Comparison of ENCODE assay signal across 15 cellular contexts in genomic region chr5:93055971-93056370, GRCh38.
A peak's percentile ranks its signal among the peaks of the same experiment; 100 is the strongest.
DNase-seq lines count a peak whose midpoint lies in the region; ATAC-seq and TF ChIP-seq lines count a peak whose summit lies in the region.
"Had no signal": no experiment of that assay in that cellular context is flagged by ENCODE, and none has a peak within 500 bp of the region (broad histone marks: within the 10 kb centered on the region; RNA-seq: fewer than 3 reads in every experiment).

No MANE protein-coding gene starts in this region.

- H3K27ac ChIP-seq in IMR-90 (ENCODE audit: insufficient read depth, low read length), result no peak overlapping the region
- H3K27ac ChIP-seq in Panc1 (ENCODE audit: low read length), result peak overlapping the region; percentile 59; the same call in 1 of the 2 replicates
- no peak overlapping the region for H3K27ac ChIP-seq in epithelial cell of prostate

- WGBS in IMR-90 (ENCODE audit: extremely low coverage in 2 of 2, insufficient read length in 1 of 2), 2 experiments, result no CpG with 5 or more reads among the region's 3 CpGs

- no peaks in the 10 kb centered on the region for H3K9me3 ChIP-seq in IMR-90 (ENCODE audit: control insufficient read depth, insufficient read depth, low read length)
- H3K9me3 ChIP-seq in Panc1 (ENCODE audit: control insufficient read depth, insufficient read depth, low read depth, low read length), result peaks cover 7% of the 10 kb centered on the region; the same call in 1 of the 2 replicates
- H3K9me3 ChIP-seq: BE2C had no signal

- H3K9me1 ChIP-seq in IMR-90 (ENCODE audit: insufficient read depth, low read length), result no peaks in the 10 kb centered on the region

- H3K23ac ChIP-seq in IMR-90 (ENCODE audit: low read depth, low read length), result no peak overlapping the region

- no peak overlapping the region for H2AFZ ChIP-seq in IMR-90 (replicated peaks; ENCODE audit: low read length, poor library complexity)
- H2AFZ ChIP-seq: GM23338 had no signal

- H4K8ac ChIP-seq in IMR-90 (ENCODE audit: low read depth in 2 of 2, low read length in 2 of 2), result peak overlapping the region in 1 of 2 experiments; percentile 19; a peak in 1 of 4 replicates

- ATAC-seq in IMR-90 (ENCODE audit: low read depth) (no peak), Panc1 (no peak), HG02884 (IDR thresholded peaks at IDR 0.05; ENCODE audit: unreplicated experiment) (no peak)
- ATAC-seq: GM23338 had no signal

- H3K4me1 ChIP-seq in IMR-90 (ENCODE audit: control insufficient read depth, insufficient read depth, low read length) (peaks cover 7% of the 10 kb centered on the region), Panc1 (ENCODE audit: control insufficient read depth, insufficient read depth, low read length) (no peaks in the 10 kb centered on the region; the same call in 1 of the 2 replicates)
- H3K4me1 ChIP-seq: BE2C had no signal

- H2AK5ac ChIP-seq in IMR-90 (ENCODE audit: low read depth, low read length), result peak overlapping the region; percentile 17; the same call in 1 of the 2 replicates

- no peaks in the 10 kb centered on the region for H3K79me1 ChIP-seq in IMR-90 (ENCODE audit: low read depth in 1 of 2, low read length in 2 of 2)

- BruUV-seq in IMR-90 (replicated peaks; lab: Mats Ljungman, UMichigan), result no TSS peak
- no TSS peak for BruUV-seq in Panc1 (replicated peaks; lab: Mats Ljungman, UMichigan)

- no peak overlapping the region for H3K4me3 ChIP-seq in IMR-90 (ENCODE audit: insufficient read depth, low read depth, low read length)
- no peak overlapping the region for H3K4me3 ChIP-seq in Panc1 (ENCODE audit: low read depth in 2 of 2, low read length in 2 of 2)
- H3K4me3 ChIP-seq: GM23338 had no signal

- H2BK120ac ChIP-seq in IMR-90 (ENCODE audit: low read depth, low read length), result peak overlapping the region; percentile 56; the same call in 1 of the 2 replicates

- no peak overlapping the region for H3K56ac ChIP-seq in IMR-90 (ENCODE audit: extremely low read depth, insufficient read depth, low read length)

- H3K18ac ChIP-seq in IMR-90 (ENCODE audit: low read depth, low read length), result peak overlapping the region; percentile 95

- POLR2A ChIA-PET in IMR-90 (lab: Charles Lee; ENCODE audit: unreplicated experiment) (no interaction called here), Panc1 (lab: Charles Lee) (no interaction called here)

- no peak for TF ChIP-seq POLR2A in IMR-90 (IDR thresholded peaks at IDR 0.05; ENCODE audit: low read depth, low read length)

- no peak overlapping the region for H3K4me2 ChIP-seq in IMR-90 (ENCODE audit: low read depth, low read length)
- H3K4me2 ChIP-seq: GM23338 had no signal

- dilution Hi-C loops in IMR-90 (cut with HindIII; ENCODE audit: low sequenced_read_pairs, unreplicated experiment), result no loop called here

- TF ChIP-seq RAD21 in IMR-90 (IDR thresholded peaks at IDR 0.05; ENCODE audit: low read length), result no peak

- in situ Hi-C loops in IMR-90 (cut with MboI; ENCODE audit: low sequenced_read_pairs) (no loop called here), Panc1 (cut with HindIII; ENCODE audit: low pct_unique_long_range_greater_than_20kb, low sequenced_read_pairs) (no loop called here)

- H3K14ac ChIP-seq in IMR-90 (replicated peaks; ENCODE audit: low read depth, low read length), result peak overlapping the region; percentile 14; the same call in 1 of the 2 replicates

- H3K9ac ChIP-seq in IMR-90 (ENCODE audit: low read depth, low read length), result no peak overlapping the region

- H4K91ac ChIP-seq in IMR-90 (ENCODE audit: insufficient read depth, low read depth, low read length), result peak overlapping the region; percentile 26; the same call in 1 of the 2 replicates

- peak overlapping the region; percentile 63; the same call in 1 of the 2 replicates for H4K5ac ChIP-seq in IMR-90 (ENCODE audit: low read depth, low read length)

- H3K36me3 ChIP-seq in IMR-90 (ENCODE audit: control insufficient read depth, insufficient read depth, low read length) (no peaks in the 10 kb centered on the region), Panc1 (ENCODE audit: control insufficient read depth, insufficient read depth, low read length) (no peaks in the 10 kb centered on the region)
- H3K36me3 ChIP-seq: BE2C had no signal

- no peak for TF ChIP-seq CTCF in IMR-90 (conservative IDR thresholded peaks at IDR 0.05; ENCODE audit: low read depth, low read length)
- TF ChIP-seq CTCF in Panc1 (IDR thresholded peaks at IDR 0.05), result no peak

- H4K20me1 ChIP-seq in IMR-90 (ENCODE audit: insufficient read depth, low read length), result no peaks in the 10 kb centered on the region

- CTCF ChIA-PET in IMR-90 (lab: Yijun Ruan, JAX) (no interaction called here), Panc1 (lab: Charles Lee) (no interaction called here)

- DNase-seq in IMR-90 (no peak), Panc1 (ENCODE audit: low read depth, low spot score) (no peak), epithelial cell of prostate (ENCODE audit: low read depth, low spot score) (peak; percentile 60), NCI-H345 treated with DMSO at 0.1 percent for 48 hours (lab: John Stamatoyannopoulos, UW; ENCODE audit: unreplicated experiment) (no peak), COLO668 (lab: John Stamatoyannopoulos, UW; ENCODE audit: unreplicated experiment) (no peak)
- DNase-seq: ACHN; BE2C; C1 segment of cervical spinal cord; CD4-positive, CD25-positive, alpha-beta regulatory T cell; DMS79; GDM1; HCEC 1CT; KBM-7 had no signal

- no peak overlapping the region for H2AK9ac ChIP-seq in IMR-90 (replicated peaks; ENCODE audit: low read depth, low read length, poor library complexity)

- H3K27me3 ChIP-seq in IMR-90 (ENCODE audit: control insufficient read depth, insufficient read depth, low read length) (no peaks in the 10 kb centered on the region), Panc1 (ENCODE audit: control insufficient read depth, insufficient read depth, low read length) (no peaks in the 10 kb centered on the region)
- H3K27me3 ChIP-seq: BE2C had no signal

- H2BK5ac ChIP-seq in IMR-90 (ENCODE audit: low read depth, low read length, poor library complexity, severe bottlenecking), result no peak overlapping the region

- H3K4ac ChIP-seq in IMR-90 (ENCODE audit: low read depth, low read length), result peak overlapping the region; percentile 46; the same call in 1 of the 2 replicates

- H2BK15ac ChIP-seq in IMR-90 (ENCODE audit: low read depth, low read length), result peak overlapping the region; percentile 25; the same call in 2 of the 3 replicates

- no peak overlapping the region; the same call in 1 of the 2 replicates for H2BK20ac ChIP-seq in IMR-90 (ENCODE audit: low read depth, low read length)

- intact Hi-C loops in IMR-90 (cut with micrococcal nuclease) (loop anchor here (5.0 to 10.0 kb wide), 2 partner anchors 136 to 371 kb away; no protein-coding TSS in a partner anchor), Panc1 (cut with micrococcal nuclease; ENCODE audit: unreplicated experiment) (no loop called here)

TF ChIP-seq in IMR-90, 13 proteins besides CTCF, POLR2A, EP300 and RAD21:
- no peak for TF ChIP-seq BHLHE40 (IDR thresholded peaks at IDR 0.05; ENCODE audit: low read depth, low read length)
- no peak for TF ChIP-seq USF2 (IDR thresholded peaks at IDR 0.05; ENCODE audit: low read depth, low read length)
